In the genomic region with DNA sequence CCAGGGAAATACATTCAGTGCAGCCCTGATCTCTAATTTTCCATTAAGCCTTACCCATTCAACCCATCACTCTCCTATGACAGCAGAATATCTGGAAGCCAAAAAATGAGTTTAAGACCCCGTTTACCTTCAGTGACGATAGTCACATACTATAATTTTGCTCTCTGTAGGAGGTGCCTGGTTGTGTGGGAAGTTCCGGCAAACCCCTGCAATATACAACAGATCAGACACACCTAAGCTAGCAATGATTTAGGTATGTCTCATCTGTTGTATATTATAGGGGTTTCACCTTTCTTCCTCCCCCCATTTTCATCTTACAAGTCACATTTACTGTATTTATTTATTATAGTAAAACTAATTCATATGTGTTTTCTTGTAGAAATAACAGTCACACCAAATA, we compare ENCODE assay signal across 25 cellular contexts.
DNase-seq lines count a peak whose midpoint lies in the region; ATAC-seq lines count a peak whose summit lies in the region.
"Had no signal": no experiment of that assay in that cellular context is flagged by ENCODE, and none has a peak within 500 bp of the region (broad histone marks: within the 10 kb centered on the region; RNA-seq: fewer than 3 reads in every experiment).

No MANE protein-coding gene starts in this region.

- POLR2A ChIA-PET in activated CD4-positive, alpha-beta memory T cell treated with anti-CD3 and anti-CD28 coated beads, Interleukin-2, amount 10 ng/mL, durations not matched to agents 7 days and 5 days (lab: Charles Lee): interaction anchor here (4.9 to 19.5 kb wide), 2 partner anchors 11 to 18 kb away, joined by 18 to 546 read pairs; no protein-coding TSS in a partner anchor
- POLR2A ChIA-PET in naive thymus-derived CD8-positive, alpha-beta T cell (lab: Charles Lee): interaction anchor here (0.8 to 1.1 kb wide), 6 partner anchors 10 to 62 kb away, joined by 3 to 5 read pairs (median 4); no protein-coding TSS in a partner anchor

- H3K9me3 Mint-ChIP-seq in CD4-positive, CD25-positive, alpha-beta regulatory T cell: peaks cover 0 to 2% (median 0%) of the 10 kb centered on the region in 7 donors
- H3K9me3 Mint-ChIP-seq in activated CD4-positive, alpha-beta memory T cell treated with anti-CD3 and anti-CD28 coated beads, Interleukin-2, amount 10 ng/mL, durations not matched to agents 7 days and 5 days: no peaks in the 10 kb centered on the region
- no peaks in the 10 kb centered on the region for H3K9me3 Mint-ChIP-seq in naive thymus-derived CD8-positive, alpha-beta T cell
- H3K9me3 Mint-ChIP-seq: endodermal cell, nephron had no signal

- no peaks in the 10 kb centered on the region for H3K27me3 ChIP-seq in BLaER1
- no peaks in the 10 kb centered on the region for H3K27me3 ChIP-seq in CD4-positive, CD25-positive, alpha-beta regulatory T cell (ENCODE audit: control insufficient read depth, insufficient read depth, low read length)
- H3K27me3 ChIP-seq: ascending aorta, gastrocnemius medialis, left lung, transverse colon had no signal

- peaks cover 42% of the 10 kb centered on the region for H4K20me1 ChIP-seq in BLaER1

- H3K4me1 ChIP-seq in BLaER1: peaks cover 68% of the 10 kb centered on the region
- peaks cover 80% of the 10 kb centered on the region for H3K4me1 ChIP-seq in CD4-positive, CD25-positive, alpha-beta regulatory T cell (ENCODE audit: control insufficient read depth, insufficient read depth, low read length, poor library complexity, severe bottlenecking)

- H3K27ac Mint-ChIP-seq in CD4-positive, CD25-positive, alpha-beta regulatory T cell: peak overlapping the region; percentile 83 to 87 (median 85)
- peak overlapping the region; percentile 40 for H3K27ac Mint-ChIP-seq in activated CD4-positive, alpha-beta memory T cell treated with anti-CD3 and anti-CD28 coated beads, Interleukin-2, amount 10 ng/mL, durations not matched to agents 7 days and 5 days
- peak overlapping the region; percentile 78 to 94 (median 86) for H3K27ac Mint-ChIP-seq in naive thymus-derived CD8-positive, alpha-beta T cell
- H3K27ac Mint-ChIP-seq: endodermal cell had no signal

- H3K4me3 ChIP-seq in BLaER1: no peak overlapping the region
- peak overlapping the region; percentile 61 for H3K4me3 ChIP-seq in CD4-positive, CD25-positive, alpha-beta regulatory T cell (ENCODE audit: low read depth, low read length)
- H3K4me3 ChIP-seq: ascending aorta, gastrocnemius medialis, left lung, SK-N-MC, transverse colon had no signal

- H3K9me3 ChIP-seq in BLaER1: no peaks in the 10 kb centered on the region
- no peaks in the 10 kb centered on the region for H3K9me3 ChIP-seq in CD4-positive, CD25-positive, alpha-beta regulatory T cell (ENCODE audit: control insufficient read depth in 2 of 2, low read length in 2 of 2)
- H3K9me3 ChIP-seq: ascending aorta, gastrocnemius medialis, left lung, transverse colon had no signal

- peaks cover 40 to 86% (median 74%) of the 10 kb centered on the region in 4 donors for H3K4me1 Mint-ChIP-seq in CD4-positive, CD25-positive, alpha-beta regulatory T cell
- H3K4me1 Mint-ChIP-seq in activated CD4-positive, alpha-beta memory T cell treated with anti-CD3 and anti-CD28 coated beads, Interleukin-2, amount 10 ng/mL, durations not matched to agents 7 days and 5 days: peaks cover 75% of the 10 kb centered on the region
- peaks cover 43 to 89% (median 80%) of the 10 kb centered on the region in 4 donors for H3K4me1 Mint-ChIP-seq in naive thymus-derived CD8-positive, alpha-beta T cell

- no peak for DNase-seq in CD4-positive, CD25-positive, alpha-beta regulatory T cell
- no peak for DNase-seq in activated CD4-positive, alpha-beta memory T cell treated with anti-CD3 and anti-CD28 coated beads, Interleukin-2, amount 10 ng/mL, durations not matched to agents 7 days and 5 days
- no peak for DNase-seq in naive thymus-derived CD8-positive, alpha-beta T cell
- DNase-seq in DMS114 treated with DMSO at 0.1 percent for 48 hours (lab: John Stamatoyannopoulos, UW; ENCODE audit: unreplicated experiment): no peak
- DNase-seq in kidney tubule cell (ENCODE audit: low spot score): no peak
- DNase-seq: activated CD4-positive, CD25-positive, alpha-beta regulatory T cell; activated effector memory CD4-positive, alpha-beta T cell treated with Interleukin-2 at 50 U/mL for 16 hours; cortex of kidney; endodermal cell; gastrocnemius medialis; GDM1; GOT3; hippocampal formation; left lung; NCI-H2029 treated with DMSO at 0.1 percent for 48 hours; NCI-H226; small intestine; stimulated activated naive CD4-positive, alpha-beta T cell; transverse colon had no signal

- no peak overlapping the region for H3K9ac ChIP-seq in BLaER1

- H3K4me3 Mint-ChIP-seq in CD4-positive, CD25-positive, alpha-beta regulatory T cell: peak overlapping the region; percentile 49 to 74 (median 63)
- no peak overlapping the region for H3K4me3 Mint-ChIP-seq in activated CD4-positive, alpha-beta memory T cell treated with anti-CD3 and anti-CD28 coated beads, Interleukin-2, amount 10 ng/mL, durations not matched to agents 7 days and 5 days
- peak overlapping the region in 9 of 10 donors; percentile 5 to 76 (median 43) for H3K4me3 Mint-ChIP-seq in naive thymus-derived CD8-positive, alpha-beta T cell
- H3K4me3 Mint-ChIP-seq: endodermal cell, nephron had no signal

- peak overlapping the region; percentile 91 for H3K4me2 ChIP-seq in BLaER1

- peak overlapping the region; percentile 86 for H3K27ac ChIP-seq in BLaER1
- peak overlapping the region; percentile 75 for H3K27ac ChIP-seq in CD4-positive, CD25-positive, alpha-beta regulatory T cell (ENCODE audit: insufficient read depth, low read length, poor library complexity, severe bottlenecking)
- H3K27ac ChIP-seq: gastrocnemius medialis, left lung, RWPE1, SK-N-MC, transverse colon had no signal

- ATAC-seq in CD4-positive, CD25-positive, alpha-beta regulatory T cell (ENCODE audit: low read depth in 2 of 2): no peak
- peak in 1 of 2 donors; percentile 36 for ATAC-seq in naive thymus-derived CD8-positive, alpha-beta T cell
- ATAC-seq in HG02884 (IDR thresholded peaks at IDR 0.05; ENCODE audit: unreplicated experiment): no peak
- ATAC-seq: gastrocnemius medialis, left lung had no signal

- no peaks in the 10 kb centered on the region for H3K27me3 Mint-ChIP-seq in CD4-positive, CD25-positive, alpha-beta regulatory T cell
- no peaks in the 10 kb centered on the region for H3K27me3 Mint-ChIP-seq in activated CD4-positive, alpha-beta memory T cell treated with anti-CD3 and anti-CD28 coated beads, Interleukin-2, amount 10 ng/mL, durations not matched to agents 7 days and 5 days
- H3K27me3 Mint-ChIP-seq in naive thymus-derived CD8-positive, alpha-beta T cell: no peaks in the 10 kb centered on the region

- peaks cover 11% of the 10 kb centered on the region; the same call in 1 of the 2 replicates for H3K36me3 ChIP-seq in BLaER1
- peaks cover 3% of the 10 kb centered on the region for H3K36me3 ChIP-seq in CD4-positive, CD25-positive, alpha-beta regulatory T cell (ENCODE audit: control insufficient read depth, insufficient read depth, low read length)
- H3K36me3 ChIP-seq: ascending aorta, gastrocnemius medialis, left lung, transverse colon had no signal

- peaks cover 11% of the 10 kb centered on the region for H3K36me3 Mint-ChIP-seq in CD4-positive, CD25-positive, alpha-beta regulatory T cell
- H3K36me3 Mint-ChIP-seq in activated CD4-positive, alpha-beta memory T cell treated with anti-CD3 and anti-CD28 coated beads, Interleukin-2, amount 10 ng/mL, durations not matched to agents 7 days and 5 days (ENCODE audit: low read depth): peaks cover 65% of the 10 kb centered on the region
- peaks cover 0 to 15% (median 8%) of the 10 kb centered on the region in 3 donors for H3K36me3 Mint-ChIP-seq in naive thymus-derived CD8-positive, alpha-beta T cell

- CTCF ChIA-PET in activated CD4-positive, alpha-beta memory T cell treated with anti-CD3 and anti-CD28 coated beads, Interleukin-2, amount 10 ng/mL, durations not matched to agents 7 days and 5 days (lab: Charles Lee): interaction anchor here (1.9 to 3.6 kb wide), 2 partner anchors 8 to 12 kb away, joined by 9 to 13 read pairs; no protein-coding TSS in a partner anchor
